Comparison of ENCODE assay signal across 26 cellular contexts in genomic region chr13:113089693-113090414, GRCh38. TPM values are rescaled to one million over a fixed set of nuclear protein-coding genes. Genes with fewer than 3 reads are reported as not detected.
DNase-seq lines count a peak whose midpoint lies in the region; ATAC-seq, FAIRE-seq and TF ChIP-seq lines count a peak whose summit lies in the region.
"Had no signal": no experiment of that assay in that cellular context is flagged by ENCODE, and none has a peak within 500 bp of the region (broad histone marks: within the 10 kb centered on the region; RNA-seq: fewer than 3 reads in every experiment).

No MANE protein-coding gene starts in this region.

- in situ Hi-C loops in HepG2 (cut with HindIII; ENCODE audit: extremely low pct_ligation_motif_present, low pct_unique_long_range_greater_than_20kb) = no loop called here

- no peaks in the 10 kb centered on the region for H4K20me1 ChIP-seq in HepG2 (ENCODE audit: insufficient read depth, low read length)
- H4K20me1 ChIP-seq in osteoblast (ENCODE audit: insufficient read depth, low read length) = no peaks in the 10 kb centered on the region

- POLR2A ChIA-PET in HepG2 (lab: Yijun Ruan, JAX) = no interaction called here

- H3K9ac ChIP-seq in HepG2 (ENCODE audit: insufficient read depth, low read depth, low read length) = no peak overlapping the region
- H3K9ac ChIP-seq: BLaER1 treated with 17β-estradiol and CSF1 and Interleukin-3, amounts not matched to agents 10 nM and 100 nM had no signal

- TF ChIP-seq POLR2A in HepG2 (IDR thresholded peaks at IDR 0.05; ENCODE audit: insufficient read depth in 1 of 2, low read depth in 2 of 2, low read length in 2 of 2) = no peak

- H3K36me3 ChIP-seq in left ventricle myocardium inferior (peaks cover 63% of the 10 kb centered on the region), upper lobe of right lung (no peaks in the 10 kb centered on the region), HepG2 (replicated peaks in 1 of 2; ENCODE audit: control insufficient read depth in 1 of 2, insufficient read depth in 2 of 2, low read length in 2 of 2) (peaks cover 7 to 30% of the 10 kb centered on the region in 2 experiments; a peak in 4 of 5 replicates), osteoblast (ENCODE audit: insufficient read depth, low read length) (no peaks in the 10 kb centered on the region)
- H3K36me3 ChIP-seq: BLaER1 treated with 17β-estradiol and CSF1 and Interleukin-3, amounts not matched to agents 10 nM and 100 nM had no signal

- no peaks in the 10 kb centered on the region for H3K9me3 Mint-ChIP-seq in chondrocyte (ENCODE audit: low read depth)
- H3K9me3 Mint-ChIP-seq: CD8-positive, alpha-beta memory T cell; IgD-negative memory B cell had no signal

- H3K27ac Mint-ChIP-seq in chondrocyte (ENCODE audit: unreplicated experiment) = no peak overlapping the region
- H3K27ac Mint-ChIP-seq: CD8-positive, alpha-beta memory T cell; IgD-negative memory B cell had no signal

- 94% methylated on average over 36 of the region's 36 CpGs for WGBS in HepG2 (ENCODE audit: low lambda C conversion rate)

- DNase-seq in left ventricle myocardium inferior (peak; percentile 7), Right ventricle myocardium superior (no peak), chondrocyte (ENCODE audit: low spot score) (peak; percentile 49), left kidney (ENCODE audit: low read depth, low spot score) (peak; percentile 80), upper lobe of right lung (peak; percentile 57), HepG2 (ENCODE audit: low spot score) (no peak), osteoblast (ENCODE audit: insufficient read length, low spot score, missing footprints) (no peak)
- DNase-seq: DMS79 treated with DMSO at 0.1 percent for 48 hours; NCI-H1417; NCI-H187 treated with DMSO at 0.1 percent for 48 hours; NCI-H446; NK-92 treated with Interleukin-12 subunit alpha and Interleukin-12 subunit beta, amount 100 ng/mL, for 24 hours; PC-3 had no signal

- ATAC-seq in Right ventricle myocardium superior (ENCODE audit: poor library complexity) (no peak), upper lobe of right lung (no peak), HepG2 (no peak), GM21737 (IDR thresholded peaks at IDR 0.05; ENCODE audit: unreplicated experiment) (no peak)
- ATAC-seq: GM12878, PC-3 had no signal

- no peak overlapping the region for H3K27ac ChIP-seq in left ventricle myocardium inferior (replicated peaks)
- no peak overlapping the region for H3K27ac ChIP-seq in upper lobe of right lung
- no peak overlapping the region for H3K27ac ChIP-seq in HepG2 (ENCODE audit: extremely low read length, insufficient read depth, low read length)
- H3K27ac ChIP-seq in osteoblast (ENCODE audit: low read depth, low read length) = no peak overlapping the region
- H3K27ac ChIP-seq: BLaER1 treated with 17β-estradiol and CSF1 and Interleukin-3, amounts not matched to agents 10 nM and 100 nM; RWPE1 had no signal

- CTCF ChIA-PET in HepG2 (lab: Yijun Ruan, JAX; ENCODE audit: low intra/inter-chr PET ratio, low total read pairs) = no interaction called here

- TF ChIP-seq CTCF in left ventricle myocardium inferior (IDR thresholded peaks at IDR 0.05; ENCODE audit: borderline replicate concordance) (no peak), chondrocyte (IDR thresholded peaks at IDR 0.05) (no peak), upper lobe of right lung (IDR thresholded peaks at IDR 0.05) (no peak), HepG2 (CRISPR knock-in tag; IDR thresholded peaks at IDR 0.05) (no peak), osteoblast (IDR thresholded peaks at IDR 0.05; ENCODE audit: extremely low read depth, low read depth, low read length) (no peak)

- H3K27me3 Mint-ChIP-seq in chondrocyte (ENCODE audit: low read depth) = peaks cover 3% of the 10 kb centered on the region
- H3K27me3 Mint-ChIP-seq: CD8-positive, alpha-beta memory T cell; IgD-negative memory B cell had no signal

- H3K4me1 Mint-ChIP-seq in chondrocyte (ENCODE audit: low read depth) = no peaks in the 10 kb centered on the region
- H3K4me1 Mint-ChIP-seq: CD8-positive, alpha-beta memory T cell; IgD-negative memory B cell had no signal

- H3K36me3 Mint-ChIP-seq in chondrocyte (ENCODE audit: low read depth) = no peaks in the 10 kb centered on the region
- H3K36me3 Mint-ChIP-seq: IgD-negative memory B cell had no signal

- intact Hi-C loops in left ventricle myocardium inferior (cut with micrococcal nuclease) = no loop called here
- intact Hi-C loops in Right ventricle myocardium superior (cut with DNase I) = no loop called here
- intact Hi-C loops in upper lobe of right lung (cut with DNase I) = no loop called here
- intact Hi-C loops in HepG2 (cut with micrococcal nuclease; ENCODE audit: unreplicated experiment) = no loop called here

- H3K79me2 ChIP-seq in HepG2 (ENCODE audit: insufficient read depth, low read length) = no peaks in the 10 kb centered on the region
- H3K79me2 ChIP-seq in osteoblast (ENCODE audit: insufficient read depth, low read length) = no peaks in the 10 kb centered on the region

- TF ChIP-seq EP300 in HepG2 (IDR thresholded peaks at IDR 0.05; ENCODE audit: low read depth in 2 of 2, low read length in 2 of 2) = no peak
- no peak for TF ChIP-seq EP300 in HepG2 (CRISPR knock-in tag; IDR thresholded peaks at IDR 0.05; ENCODE audit: borderline replicate concordance)

- H3K4me2 ChIP-seq in HepG2 (ENCODE audit: low read depth, low read length) (no peak overlapping the region), osteoblast (ENCODE audit: insufficient read depth, low read length) (no peak overlapping the region)
- H3K4me2 ChIP-seq: BLaER1 treated with 17β-estradiol and CSF1 and Interleukin-3, amounts not matched to agents 10 nM and 100 nM had no signal

- no peaks in the 10 kb centered on the region for H3K27me3 ChIP-seq in left ventricle myocardium inferior (ENCODE audit: low read depth)
- H3K27me3 ChIP-seq in upper lobe of right lung = no peaks in the 10 kb centered on the region
- H3K27me3 ChIP-seq in HepG2 (ENCODE audit: control insufficient read depth in 1 of 2, insufficient read depth in 2 of 2, low read length in 2 of 2) = no peaks in the 10 kb centered on the region
- H3K27me3 ChIP-seq in osteoblast (ENCODE audit: insufficient read depth, low read length) = no peaks in the 10 kb centered on the region

- no peak overlapping the region for H3K4me3 Mint-ChIP-seq in chondrocyte (ENCODE audit: unreplicated experiment)
- H3K4me3 Mint-ChIP-seq: CD8-positive, alpha-beta memory T cell; IgD-negative memory B cell had no signal

- H2AFZ ChIP-seq in HepG2 (ENCODE audit: low read length) = no peak overlapping the region
- no peak overlapping the region for H2AFZ ChIP-seq in osteoblast (ENCODE audit: low read length)

- no peaks in the 10 kb centered on the region for H3K9me3 ChIP-seq in left ventricle myocardium inferior (replicated peaks)
- no peaks in the 10 kb centered on the region for H3K9me3 ChIP-seq in upper lobe of right lung
- no peaks in the 10 kb centered on the region for H3K9me3 ChIP-seq in HepG2 (ENCODE audit: low read length)
- H3K9me3 ChIP-seq in osteoblast (ENCODE audit: low read depth, low read length) = no peaks in the 10 kb centered on the region
- H3K9me3 ChIP-seq: BLaER1 treated with 17β-estradiol and CSF1 and Interleukin-3, amounts not matched to agents 10 nM and 100 nM had no signal

- FAIRE-seq in HepG2 (lab: Jason Lieb, UNC) = no peak
- FAIRE-seq: D721Med, G401.6, GM12878, GM18507 had no signal

- H3K4me3 ChIP-seq in left ventricle myocardium inferior = no peak overlapping the region
- H3K4me3 ChIP-seq in upper lobe of right lung = no peak overlapping the region
- no peak overlapping the region for H3K4me3 ChIP-seq in HepG2 (replicated peaks in 1 of 3; ENCODE audit: insufficient read depth in 1 of 3, low read depth in 2 of 3, low read length in 3 of 3)
- no peak overlapping the region for H3K4me3 ChIP-seq in osteoblast (ENCODE audit: insufficient read depth, low read length)
- H3K4me3 ChIP-seq: BLaER1 treated with 17β-estradiol and CSF1 and Interleukin-3, amounts not matched to agents 10 nM and 100 nM; GM12878 had no signal

- BruUV-seq in HepG2 (replicated peaks; lab: Mats Ljungman, UMichigan) = no TSS peak

- TF ChIP-seq RAD21 in HepG2 (CRISPR knock-in tag; IDR thresholded peaks at IDR 0.05) = no peak

- H3K4me1 ChIP-seq in left ventricle myocardium inferior (no peaks in the 10 kb centered on the region), upper lobe of right lung (no peaks in the 10 kb centered on the region), HepG2 (ENCODE audit: insufficient read depth, low read length) (no peaks in the 10 kb centered on the region), osteoblast (ENCODE audit: insufficient read depth, low read length) (no peaks in the 10 kb centered on the region)

RNA-seq across cellular contexts. Expression of gene F7, which starts 15.7 kb away (rescaled TPM):
- total RNA-seq in left ventricle myocardium inferior = not detected
- total RNA-seq in Right ventricle myocardium superior = 0.08 TPM
- total RNA-seq in chondrocyte = 0.34 to 0.85 TPM (median 0.60 TPM) in 3 replicates
- total RNA-seq in upper lobe of right lung = 0.61 TPM
- total RNA-seq in HepG2 (2016; rRNA removed; fragmentation: Illumina TruSeq; extraction: Trizol) = 7.2 and 12.6 TPM in 2 replicates
- total RNA-seq in HepG2 (2016; cell fraction: cytosol; rRNA removed; fragmentation: Illumina TruSeq; extraction: Trizol; ENCODE audit: low read depth) = 0.61 and 0.71 TPM in 2 replicates
- total RNA-seq in HepG2 (2016; cell fraction: insoluble cytoplasmic fraction; rRNA removed; fragmentation: Illumina TruSeq; extraction: Trizol) = 6.7 and 12.9 TPM in 2 replicates
- 1.9 and 2.2 TPM in 2 replicates for total RNA-seq in HepG2 (2016; cell fraction: membrane; rRNA removed; fragmentation: Illumina TruSeq; extraction: Trizol)
- total RNA-seq in HepG2 (2016; cell fraction: nucleus; rRNA removed; fragmentation: Illumina TruSeq; extraction: Trizol) = 10.3 and 10.6 TPM in 2 replicates
- 26.5 and 39.9 TPM in 2 replicates for polyA plus RNA-seq in HepG2 (2011; rRNA removed)
- 21.7 and 26.2 TPM in 2 replicates for polyA plus RNA-seq in HepG2 (2011; cell fraction: cytosol; rRNA removed)
- polyA plus RNA-seq in HepG2 (2011; cell fraction: nucleus; rRNA removed) = 105 and 121 TPM in 2 replicates
- 45.9 and 52.4 TPM in 2 replicates for polyA plus RNA-seq in HepG2 (2012)
- 0.51 and 0.52 TPM in 2 replicates for polyA plus RNA-seq in HepG2 (2016; cell fraction: cytosol; fragmentation: Illumina TruSeq; extraction: Trizol; ENCODE audit: low read depth)
- polyA plus RNA-seq in HepG2 (2016; cell fraction: insoluble cytoplasmic fraction; fragmentation: Illumina TruSeq; extraction: Trizol; ENCODE audit: low read depth) = 7.0 and 7.3 TPM in 2 replicates
- polyA plus RNA-seq in HepG2 (2016; cell fraction: membrane; fragmentation: Illumina TruSeq; extraction: Trizol; ENCODE audit: low read depth) = 1.1 and 1.6 TPM in 2 replicates
- 23.6 and 26.7 TPM in 2 replicates for polyA plus RNA-seq in HepG2 (2016; cell fraction: nucleus; fragmentation: Illumina TruSeq; extraction: Trizol; ENCODE audit: insufficient read depth, low read depth)
- 43.0 TPM in 1 of 2 replicates, not detected in the other for polyA minus RNA-seq in HepG2 (2011; rRNA and poly(A)+ RNA removed; ENCODE audit: low replicate concordance)
- 8.7 and 12.9 TPM in 2 replicates for polyA minus RNA-seq in HepG2 (2011; cell fraction: cytosol; rRNA and poly(A)+ RNA removed)
- 14.7 and 15.7 TPM in 2 replicates for polyA minus RNA-seq in HepG2 (2011; cell fraction: nucleus; rRNA and poly(A)+ RNA removed)
- total RNA-seq in osteoblast = under 0.01 TPM in 1 of 2 replicates, not detected in the other
- total RNA-seq: A172, GM12878, H4, LHCN-M2, PC-3, SK-MEL-5 had no signal
- polyA plus RNA-seq: GM12878, IgD-negative memory B cell had no signal

RNA-seq across cellular contexts. Expression of gene F10, which starts 32.7 kb away (rescaled TPM):
- total RNA-seq in left ventricle myocardium inferior (3.5 TPM), Right ventricle myocardium superior (4.5 TPM), chondrocyte (1.9 to 2.0 TPM in 2 of 3 replicates, not detected in the other), upper lobe of right lung (7.9 TPM), HepG2 (2016; rRNA removed; fragmentation: Illumina TruSeq; extraction: Trizol) (19.9 and 58.4 TPM in 2 replicates), osteoblast (0.29 TPM in 1 of 2 replicates, not detected in the other)
- total RNA-seq in HepG2 (2016; cell fraction: cytosol; rRNA removed; fragmentation: Illumina TruSeq; extraction: Trizol; ENCODE audit: low read depth) = 11.2 and 12.3 TPM in 2 replicates
- 18.9 and 61.6 TPM in 2 replicates for total RNA-seq in HepG2 (2016; cell fraction: insoluble cytoplasmic fraction; rRNA removed; fragmentation: Illumina TruSeq; extraction: Trizol)
- 12.7 and 13.1 TPM in 2 replicates for total RNA-seq in HepG2 (2016; cell fraction: membrane; rRNA removed; fragmentation: Illumina TruSeq; extraction: Trizol)
- 43.8 and 53.5 TPM in 2 replicates for total RNA-seq in HepG2 (2016; cell fraction: nucleus; rRNA removed; fragmentation: Illumina TruSeq; extraction: Trizol)
- 237 and 317 TPM in 2 replicates for polyA plus RNA-seq in HepG2 (2011; rRNA removed)
- polyA plus RNA-seq in HepG2 (2011; cell fraction: cytosol; rRNA removed) = 277 and 280 TPM in 2 replicates
- 231 and 240 TPM in 2 replicates for polyA plus RNA-seq in HepG2 (2011; cell fraction: nucleus; rRNA removed)
- 150 and 219 TPM in 2 replicates for polyA plus RNA-seq in HepG2 (2012)
- polyA plus RNA-seq in HepG2 (2016; cell fraction: cytosol; fragmentation: Illumina TruSeq; extraction: Trizol; ENCODE audit: low read depth) = 11.6 and 13.0 TPM in 2 replicates
- 18.4 and 19.4 TPM in 2 replicates for polyA plus RNA-seq in HepG2 (2016; cell fraction: insoluble cytoplasmic fraction; fragmentation: Illumina TruSeq; extraction: Trizol; ENCODE audit: low read depth)
- polyA plus RNA-seq in HepG2 (2016; cell fraction: membrane; fragmentation: Illumina TruSeq; extraction: Trizol; ENCODE audit: low read depth) = 10.3 and 10.6 TPM in 2 replicates
- 82.4 and 83.6 TPM in 2 replicates for polyA plus RNA-seq in HepG2 (2016; cell fraction: nucleus; fragmentation: Illumina TruSeq; extraction: Trizol; ENCODE audit: insufficient read depth, low read depth)
- polyA minus RNA-seq in HepG2 (2011; rRNA and poly(A)+ RNA removed; ENCODE audit: low replicate concordance) = 117 TPM in 1 of 2 replicates, not detected in the other
- 61.5 and 79.5 TPM in 2 replicates for polyA minus RNA-seq in HepG2 (2011; cell fraction: cytosol; rRNA and poly(A)+ RNA removed)
- 44.3 and 53.6 TPM in 2 replicates for polyA minus RNA-seq in HepG2 (2011; cell fraction: nucleus; rRNA and poly(A)+ RNA removed)
- total RNA-seq: CD8-positive, alpha-beta memory T cell; GM12878; H4; PC-3; SK-MEL-5 had no signal
- polyA plus RNA-seq: CD8-positive, alpha-beta memory T cell; GM12878; IgD-negative memory B cell had no signal

Comparison
In these comparisons a context has a peak if more than half of its experiments do, and no peak if none do; other contexts are left out.
1. DNase-seq: peak in left ventricle myocardium inferior (single experiment), chondrocyte (single experiment), left kidney (single experiment) and upper lobe of right lung (single experiment); none in Right ventricle myocardium superior (single experiment), HepG2 (single experiment) and osteoblast (single experiment).